ENCODE assay signal across 1 cellular context in the genomic region with DNA sequence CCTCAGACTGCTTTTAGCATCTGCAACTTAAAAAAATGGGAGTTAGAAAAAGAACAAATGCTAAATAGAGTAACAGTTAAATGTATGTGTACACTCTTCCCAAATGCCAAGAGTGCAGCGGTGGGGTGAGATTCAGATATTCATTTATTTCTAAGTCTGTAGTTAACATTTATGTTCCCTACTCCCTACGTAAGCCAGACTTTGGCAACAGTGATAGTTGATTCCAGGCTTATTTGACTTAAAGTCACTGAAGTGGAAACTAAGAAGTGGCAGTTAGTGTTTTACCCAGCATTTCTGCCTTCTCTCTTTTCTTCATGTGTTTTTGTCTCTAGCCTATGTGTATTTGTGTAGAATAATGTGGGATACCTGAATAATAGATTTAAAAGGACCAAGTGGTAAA.
TF ChIP-seq lines count a peak whose summit lies in the region.

No MANE protein-coding gene starts in this region.

TF ChIP-seq in endothelial cell of umbilical vein, 7 proteins besides CTCF, POLR2A, EP300 and RAD21:
- TF ChIP-seq FOS (IDR thresholded peaks at IDR 0.05; ENCODE audit: borderline replicate concordance, insufficient read depth, low read length) (no peak), GATA2 (IDR thresholded peaks at IDR 0.05; ENCODE audit: insufficient read depth, insufficient read length, low read depth, low read length) (no peak), JUN (IDR thresholded peaks at IDR 0.05; ENCODE audit: borderline replicate concordance, insufficient read depth, insufficient read length, low read depth) (no peak), POLR2AphosphoS5 (IDR thresholded peaks at IDR 0.05; ENCODE audit: insufficient read depth, low read depth, low read length) (no peak)
TF ChIP-seq in endothelial cell of umbilical vein: peak in this region for 0.
